Comparison of ENCODE assay signal across 26 cellular contexts in genomic region chr4:108738307-108738706, GRCh38. TPM values are rescaled to one million over a fixed set of nuclear protein-coding genes. Genes with fewer than 3 reads are reported as not detected.
A peak's percentile ranks its signal among the peaks of the same experiment; 100 is the strongest.
DNase-seq lines count a peak whose midpoint lies in the region; ATAC-seq, FAIRE-seq and TF ChIP-seq lines count a peak whose summit lies in the region.
"Had no signal": no experiment of that assay in that cellular context is flagged by ENCODE, and none has a peak within 500 bp of the region (broad histone marks: within the 10 kb centered on the region; RNA-seq: fewer than 3 reads in every experiment).

No MANE protein-coding gene starts in this region.

- H3K36me3 ChIP-seq in GM23248 (ENCODE audit: low read depth) (no peaks in the 10 kb centered on the region), H1 (ENCODE audit: control insufficient read depth in 2 of 4, insufficient read depth in 4 of 4, low read length in 3 of 4) (no peaks in the 10 kb centered on the region)
- H3K36me3 ChIP-seq: right atrium auricular region, tibial nerve, WERI-Rb-1 had no signal

- no peak overlapping the region for H3K27ac ChIP-seq in GM23248
- H3K27ac ChIP-seq in H1 (ENCODE audit: low read depth, low read length): no peak overlapping the region
- H3K27ac ChIP-seq: coronary artery, KMS-11, right atrium auricular region, tibial nerve, WERI-Rb-1 had no signal

- H3K27me3 ChIP-seq in GM23248 (replicated peaks; ENCODE audit: insufficient read depth) (no peaks in the 10 kb centered on the region), H1 (replicated peaks in 1 of 4; ENCODE audit: control insufficient read depth in 3 of 4, extremely low read depth in 1 of 4, insufficient read depth in 3 of 4, low read length in 3 of 4) (no peaks in the 10 kb centered on the region)
- H3K27me3 ChIP-seq: right atrium auricular region, tibial nerve had no signal

- CTCF ChIA-PET in H1 (lab: Charles Lee; ENCODE audit: partially characterized antibody): interaction anchor here (0.7 to 1.1 kb wide), 3 partner anchors 10 to 55 kb away, joined by 3 to 5 read pairs (median 3); no protein-coding TSS in a partner anchor
- CTCF ChIA-PET in activated CD8-positive, alpha-beta T cell treated with anti-CD3 and anti-CD28 coated beads, Interleukin-2, amount 10 ng/mL, durations not matched to agents 7 days and 5 days (lab: Charles Lee): no interaction called here

- H4K20me1 ChIP-seq in GM23248 (ENCODE audit: insufficient read depth) (no peaks in the 10 kb centered on the region), H1 (replicated peaks in 1 of 2; ENCODE audit: control insufficient read depth in 1 of 2, insufficient read depth in 2 of 2, low read length in 2 of 2) (no peaks in the 10 kb centered on the region)

- no peak overlapping the region for H4K5ac ChIP-seq in H1 (ENCODE audit: insufficient read length, low read depth, low read length)

- peaks cover 15% of the 10 kb centered on the region for H3K4me1 ChIP-seq in GM23248 (ENCODE audit: insufficient read depth)
- H3K4me1 ChIP-seq in H1 (replicated peaks in 1 of 4; ENCODE audit: control insufficient read depth in 3 of 4, insufficient read depth in 4 of 4, low read length in 3 of 4): no peaks in the 10 kb centered on the region
- H3K4me1 ChIP-seq: right atrium auricular region had no signal

- H3K18ac ChIP-seq in H1 (ENCODE audit: extremely low read depth, low read length): no peak overlapping the region

- no peaks in the 10 kb centered on the region for H3K36me3 Mint-ChIP-seq in activated CD8-positive, alpha-beta T cell treated with anti-CD3 and anti-CD28 coated beads, Interleukin-2, amount 10 ng/mL, durations not matched to agents 7 days and 5 days (ENCODE audit: low read depth)
- H3K36me3 Mint-ChIP-seq: activated naive CD8-positive, alpha-beta T cell treated with anti-CD3 and anti-CD28 coated beads, Interleukin-2, amount 10 ng/mL, durations not matched to agents 7 days and 5 days; brain; naive thymus-derived CD4-positive, alpha-beta T cell had no signal

- no peak overlapping the region for H3K14ac ChIP-seq in H1 (ENCODE audit: insufficient read length)

- TF ChIP-seq CTCF in H1 (IDR thresholded peaks at IDR 0.05; ENCODE audit: control extremely low read depth in 1 of 3, insufficient read depth in 1 of 3, low read depth in 1 of 3, low read length in 3 of 3): no peak

- in situ Hi-C loops in GM23248 (cut with MboI): no loop called here

- H2AFZ ChIP-seq in GM23248: no peak overlapping the region
- no peak overlapping the region for H2AFZ ChIP-seq in H1 (ENCODE audit: low read length)

- H2BK20ac ChIP-seq in H1 (ENCODE audit: low read length): no peak overlapping the region

- DNase-seq in GM23248 (peak; percentile 51), RKO (ENCODE audit: low spot score) (peak; percentile 59), H1 (ENCODE audit: low read depth in 1 of 2, low spot score in 2 of 2) (no peak), skeletal muscle cell (ENCODE audit: low read depth) (peak; percentile 10), T1000 (lab: John Stamatoyannopoulos, UW) (no peak)
- no peak for DNase-seq in activated CD8-positive, alpha-beta T cell treated with anti-CD3 and anti-CD28 coated beads, Interleukin-2, amount 10 ng/mL, durations not matched to agents 7 days and 5 days
- DNase-seq: activated CD4-positive, alpha-beta T cell treated with anti-CD3 and anti-CD28 coated beads, Interleukin-2, amount 10 ng/mL, durations not matched to agents 7 days and 5 days; activated naive CD8-positive, alpha-beta T cell treated with anti-CD3 and anti-CD28 coated beads, Interleukin-2, amount 10 ng/mL, durations not matched to agents 7 days and 5 days; CD8-positive, alpha-beta memory T cell; H7; left cardiac atrium; mesendoderm; naive thymus-derived CD4-positive, alpha-beta T cell; NCI-H187; stimulated activated naive CD8-positive, alpha-beta T cell treated with anti-CD3 and anti-CD28 coated beads, Interleukin-15, amount 100 ng/mL, for 72 hours; WERI-Rb-1 had no signal

- no peak overlapping the region for H3K56ac ChIP-seq in H1 (replicated peaks; ENCODE audit: insufficient read length, low read depth, low read length)

- no peak overlapping the region for H3K23ac ChIP-seq in H1 (ENCODE audit: insufficient read length)

- H3K9me2 ChIP-seq in GM23248 (ENCODE audit: insufficient read depth): no peaks in the 10 kb centered on the region

- no peak overlapping the region for H3K27ac Mint-ChIP-seq in activated CD8-positive, alpha-beta T cell treated with anti-CD3 and anti-CD28 coated beads, Interleukin-2, amount 10 ng/mL, durations not matched to agents 7 days and 5 days
- H3K27ac Mint-ChIP-seq: activated CD4-positive, alpha-beta T cell treated with anti-CD3 and anti-CD28 coated beads, Interleukin-2, amount 10 ng/mL, durations not matched to agents 7 days and 5 days; activated naive CD8-positive, alpha-beta T cell treated with anti-CD3 and anti-CD28 coated beads, Interleukin-2, amount 10 ng/mL, durations not matched to agents 7 days and 5 days; activated T-helper 2 cell treated with anti-CD3 and anti-CD28 coated beads, Interferon-gamma antibody, Interleukin-2, Interleukin-4, amounts not matched to agents 10 μg/mL and 5 μg/mL and 100 μg/mL, durations not matched to agents 14 hours and 24 hours and 36 hours; brain; CD8-positive, alpha-beta memory T cell; naive thymus-derived CD4-positive, alpha-beta T cell; stimulated activated naive CD8-positive, alpha-beta T cell treated with anti-CD3 and anti-CD28 coated beads, Interleukin-15, amount 100 ng/mL, for 72 hours had no signal

- H3K9ac ChIP-seq in GM23248 (no peak overlapping the region), H1 (replicated peaks in 1 of 4; ENCODE audit: extremely low read depth in 1 of 4, low read depth in 3 of 4, low read length in 3 of 4) (no peak overlapping the region)
- H3K9ac ChIP-seq: KMS-11 had no signal

- TF ChIP-seq RAD21 in H1 (IDR thresholded peaks at IDR 0.05 in 1 of 2, conservative IDR thresholded peaks at IDR 0.05 in 1 of 2; ENCODE audit: low read depth in 2 of 2, low read length in 2 of 2): no peak

- H3K4me3 ChIP-seq in GM23248 (no peak overlapping the region), H1 (ENCODE audit: extremely low read depth in 1 of 4, insufficient read depth in 2 of 4, low read depth in 3 of 4, low read length in 4 of 4) (no peak overlapping the region), skeletal muscle cell (ENCODE audit: low read depth, low read length) (no peak overlapping the region)
- H3K4me3 ChIP-seq: coronary artery, right atrium auricular region, tibial nerve had no signal

- no peaks in the 10 kb centered on the region for H3F3A ChIP-seq in GM23248 (ENCODE audit: insufficient read depth)

- H3K4me1 Mint-ChIP-seq in activated CD8-positive, alpha-beta T cell treated with anti-CD3 and anti-CD28 coated beads, Interleukin-2, amount 10 ng/mL, durations not matched to agents 7 days and 5 days (ENCODE audit: low read depth): no peaks in the 10 kb centered on the region
- H3K4me1 Mint-ChIP-seq: activated CD4-positive, alpha-beta T cell treated with anti-CD3 and anti-CD28 coated beads, Interleukin-2, amount 10 ng/mL, durations not matched to agents 7 days and 5 days; activated naive CD8-positive, alpha-beta T cell treated with anti-CD3 and anti-CD28 coated beads, Interleukin-2, amount 10 ng/mL, durations not matched to agents 7 days and 5 days; CD8-positive, alpha-beta memory T cell; naive thymus-derived CD4-positive, alpha-beta T cell; stimulated activated naive CD8-positive, alpha-beta T cell treated with anti-CD3 and anti-CD28 coated beads, Interleukin-15, amount 100 ng/mL, for 72 hours had no signal

- no peak for ATAC-seq in GM21367 (IDR thresholded peaks at IDR 0.05; ENCODE audit: unreplicated experiment)
- no peak for ATAC-seq in activated CD8-positive, alpha-beta T cell treated with anti-CD3 and anti-CD28 coated beads, Interleukin-2, amount 10 ng/mL, durations not matched to agents 7 days and 5 days
- ATAC-seq: naive thymus-derived CD4-positive, alpha-beta T cell; Panc1; stimulated activated naive CD8-positive, alpha-beta T cell treated with anti-CD3 and anti-CD28 coated beads, Interleukin-15, amount 100 ng/mL, for 72 hours had no signal

- H3K9me3 Mint-ChIP-seq in activated CD8-positive, alpha-beta T cell treated with anti-CD3 and anti-CD28 coated beads, Interleukin-2, amount 10 ng/mL, durations not matched to agents 7 days and 5 days (ENCODE audit: insufficient read depth): no peaks in the 10 kb centered on the region
- H3K9me3 Mint-ChIP-seq: activated CD4-positive, alpha-beta T cell treated with anti-CD3 and anti-CD28 coated beads, Interleukin-2, amount 10 ng/mL, durations not matched to agents 7 days and 5 days; activated naive CD8-positive, alpha-beta T cell treated with anti-CD3 and anti-CD28 coated beads, Interleukin-2, amount 10 ng/mL, durations not matched to agents 7 days and 5 days; activated T-helper 2 cell treated with anti-CD3 and anti-CD28 coated beads, Interferon-gamma antibody, Interleukin-2, Interleukin-4, amounts not matched to agents 10 μg/mL and 5 μg/mL and 100 μg/mL, durations not matched to agents 14 hours and 24 hours and 36 hours; brain; CD8-positive, alpha-beta memory T cell; stimulated activated naive CD8-positive, alpha-beta T cell treated with anti-CD3 and anti-CD28 coated beads, Interleukin-15, amount 100 ng/mL, for 72 hours had no signal

- TF ChIP-seq POLR2A in H1 (IDR thresholded peaks at IDR 0.05; ENCODE audit: control extremely low read depth in 1 of 2, low read depth in 2 of 2, low read length in 2 of 2): no peak

- POLR2A ChIA-PET in H1 (lab: Charles Lee; ENCODE audit: partially characterized antibody): no interaction called here
- POLR2A ChIA-PET in activated CD8-positive, alpha-beta T cell treated with anti-CD3 and anti-CD28 coated beads, Interleukin-2, amount 10 ng/mL, durations not matched to agents 7 days and 5 days (lab: Charles Lee): no interaction called here

- no peak overlapping the region for H3K4me2 ChIP-seq in GM23248 (ENCODE audit: unreplicated experiment)
- no peak overlapping the region for H3K4me2 ChIP-seq in H1 (ENCODE audit: insufficient read depth in 1 of 2, low read depth in 2 of 2, low read length in 2 of 2)
- H3K4me2 ChIP-seq: KMS-11 had no signal

- H3K4ac ChIP-seq in H1 (replicated peaks; ENCODE audit: insufficient read length, low read depth, low read length): no peak overlapping the region

- peaks cover 10% of the 10 kb centered on the region for H3K27me3 Mint-ChIP-seq in activated CD8-positive, alpha-beta T cell treated with anti-CD3 and anti-CD28 coated beads, Interleukin-2, amount 10 ng/mL, durations not matched to agents 7 days and 5 days (ENCODE audit: low read depth)

- FAIRE-seq in H1 (lab: Jason Lieb, UNC): no peak

- H3K79me1 ChIP-seq in H1 (ENCODE audit: low read depth, low read length): no peaks in the 10 kb centered on the region

- no peak for TF ChIP-seq EP300 in H1 (IDR thresholded peaks at IDR 0.05; ENCODE audit: borderline replicate concordance in 1 of 2, low read depth in 2 of 2, low read length in 2 of 2)

- no peak overlapping the region for H4K91ac ChIP-seq in H1 (replicated peaks; ENCODE audit: insufficient read length, low read length)

- no peak overlapping the region for H2BK5ac ChIP-seq in H1 (ENCODE audit: low read depth, low read length)

- H2BK120ac ChIP-seq in H1 (replicated peaks; ENCODE audit: low read depth, low read length): no peak overlapping the region

- H2BK15ac ChIP-seq in H1 (ENCODE audit: low read length): no peak overlapping the region

- no peak overlapping the region for H2BK12ac ChIP-seq in H1 (ENCODE audit: low read depth, low read length)

- no peaks in the 10 kb centered on the region for H3K23me2 ChIP-seq in H1 (ENCODE audit: low read depth, low read length)

- no peak overlapping the region for H3K4me3 Mint-ChIP-seq in activated CD8-positive, alpha-beta T cell treated with anti-CD3 and anti-CD28 coated beads, Interleukin-2, amount 10 ng/mL, durations not matched to agents 7 days and 5 days
- H3K4me3 Mint-ChIP-seq: activated CD4-positive, alpha-beta T cell treated with anti-CD3 and anti-CD28 coated beads, Interleukin-2, amount 10 ng/mL, durations not matched to agents 7 days and 5 days; activated naive CD8-positive, alpha-beta T cell treated with anti-CD3 and anti-CD28 coated beads, Interleukin-2, amount 10 ng/mL, durations not matched to agents 7 days and 5 days; brain; CD8-positive, alpha-beta memory T cell; naive thymus-derived CD4-positive, alpha-beta T cell; stimulated activated naive CD8-positive, alpha-beta T cell treated with anti-CD3 and anti-CD28 coated beads, Interleukin-15, amount 100 ng/mL, for 72 hours had no signal

- H3K79me2 ChIP-seq in GM23248 (ENCODE audit: insufficient read depth) (no peaks in the 10 kb centered on the region), H1 (ENCODE audit: control insufficient read depth in 1 of 2, insufficient read depth in 2 of 2, low read length in 2 of 2) (no peaks in the 10 kb centered on the region)

- H3K9me3 ChIP-seq in GM23248 (ENCODE audit: low read depth) (no peaks in the 10 kb centered on the region), H1 (ENCODE audit: insufficient read depth in 2 of 2, low read depth in 1 of 2, low read length in 1 of 2) (no peaks in the 10 kb centered on the region)
- H3K9me3 ChIP-seq: right atrium auricular region, tibial nerve had no signal

- no peak overlapping the region for H2AK5ac ChIP-seq in H1 (ENCODE audit: low read depth, low read length)

- H4K8ac ChIP-seq in H1 (ENCODE audit: extremely low read depth, insufficient read depth, low read length): no peak overlapping the region

RNA-seq across cellular contexts. Expression of gene ETNPPL, which starts 24.5 kb away (rescaled TPM):
- total RNA-seq in GM23248 (2014; rRNA removed; shearing (Covaris generic)): not detected in 2 replicates
- not detected in 2 replicates for polyA plus RNA-seq in GM23248 (2016; fragmentation: Nextera tagmentation; extraction: Ambion mirVana)
- 2.5 and 3.9 TPM in 2 replicates for total RNA-seq in H1 (2021; fragmentation: NEBNext Ultra II Directional; extraction: Animal tissue kit (Norgen Biotek cat#: 25700))
- polyA plus RNA-seq in H1 (2011; rRNA removed): 0.41 and 0.80 TPM in 2 replicates
- polyA plus RNA-seq in H1 (2011; cell fraction: cytosol; rRNA removed): 1.1 TPM
- 1.6 TPM for polyA plus RNA-seq in H1 (2011; cell fraction: nucleus; rRNA removed)
- polyA plus RNA-seq in H1 (2012, experiment 1 of 2): 1.2 to 1.9 TPM (median 1.7 TPM) in 4 replicates
- 0.12 TPM for polyA plus RNA-seq in H1 (2012, experiment 2 of 2)
- polyA plus RNA-seq in H1 (2013, experiment 1 of 2): 1.6 TPM
- polyA plus RNA-seq in H1 (2013, experiment 2 of 2): 1.2 TPM
- 1.2 and 1.7 TPM in 2 replicates for polyA minus RNA-seq in H1 (2011; rRNA and poly(A)+ RNA removed)
- 1.0 TPM for polyA minus RNA-seq in H1 (2011; cell fraction: cytosol; rRNA and poly(A)+ RNA removed)
- 1.3 TPM for polyA minus RNA-seq in H1 (2011; cell fraction: nucleus; rRNA and poly(A)+ RNA removed)
- not detected for total RNA-seq in activated CD8-positive, alpha-beta T cell treated with anti-CD3 and anti-CD28 coated beads, Interleukin-2, amount 10 ng/mL, durations not matched to agents 7 days and 5 days
- total RNA-seq: activated CD4-positive, alpha-beta T cell treated with anti-CD3 and anti-CD28 coated beads, Interleukin-2, amount 10 ng/mL, durations not matched to agents 7 days and 5 days; activated naive CD8-positive, alpha-beta T cell treated with anti-CD3 and anti-CD28 coated beads, Interleukin-2, amount 10 ng/mL, durations not matched to agents 7 days and 5 days; activated T-helper 2 cell treated with anti-CD3 and anti-CD28 coated beads, Interferon-gamma antibody, Interleukin-2, Interleukin-4, amounts not matched to agents 10 μg/mL and 5 μg/mL and 100 μg/mL, durations not matched to agents 14 hours and 24 hours and 36 hours; CD8-positive, alpha-beta memory T cell; naive thymus-derived CD4-positive, alpha-beta T cell; osteoblast; T-helper 2 cell treated with Interferon-gamma antibody and Interleukin-4, amounts not matched to agents 100 ng/mL and 5 ng/mL, for 36 hours had no signal
- polyA plus RNA-seq: CD8-positive, alpha-beta memory T cell; naive thymus-derived CD4-positive, alpha-beta T cell had no signal

Comparison
In these comparisons a context has a peak if more than half of its experiments do, and no peak if none do; other contexts are left out.
1. DNase-seq: peak in GM23248 (single experiment), RKO (single experiment) and skeletal muscle cell (single experiment); none in H1 (0 of 2), T1000 (single experiment) and activated CD8-positive, alpha-beta T cell treated with anti-CD3 and anti-CD28 coated beads, Interleukin-2, amount 10 ng/mL, durations not matched to agents 7 days and 5 days (single experiment).